In the genomic region with DNA sequence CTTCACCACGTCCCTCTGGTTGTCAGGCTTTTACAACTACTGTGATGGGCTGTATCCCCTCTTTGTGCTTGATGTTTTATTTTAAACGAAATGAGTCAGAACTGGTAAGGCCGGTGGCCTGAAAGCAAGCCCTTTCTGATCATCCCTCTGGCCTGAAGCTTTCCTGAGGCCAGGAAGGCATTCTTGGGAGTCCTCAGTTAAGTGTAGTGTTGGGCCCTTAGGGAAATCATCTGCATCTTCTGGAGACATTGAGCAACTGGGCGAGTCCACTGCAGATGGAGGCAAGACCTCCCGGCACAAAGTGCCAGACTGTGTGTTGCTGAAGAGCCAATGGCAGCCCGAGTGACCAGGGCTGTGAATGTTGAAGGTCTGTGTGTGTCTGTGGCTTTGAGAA, we compare ENCODE assay signal across 12 cellular contexts. TPM values are rescaled to one million over a fixed set of nuclear protein-coding genes. Genes with fewer than 3 reads are reported as not detected.
A peak's percentile ranks its signal among the peaks of the same experiment; 100 is the strongest.
DNase-seq lines count a peak whose midpoint lies in the region; ATAC-seq and TF ChIP-seq lines count a peak whose summit lies in the region.
"Had no signal": no experiment of that assay in that cellular context is flagged by ENCODE, and none has a peak within 500 bp of the region (broad histone marks: within the 10 kb centered on the region; RNA-seq: fewer than 3 reads in every experiment).

No MANE protein-coding gene starts in this region.

- H3K27me3 Mint-ChIP-seq in WTC11 (ENCODE audit: low read depth) = peaks cover 56% of the 10 kb centered on the region

- intact Hi-C loops in left ventricle myocardium inferior (cut with micrococcal nuclease) = no loop called here

- POLR2A ChIA-PET in WTC11 (lab: Charles Lee) = interaction anchor here (0.8 to 2.6 kb wide), 5 partner anchors 29 to 94 kb away, joined by 3 to 16 read pairs (median 4); a partner anchor contains a TSS

- H3K4me3 ChIP-seq in left ventricle myocardium inferior = peak overlapping the region; percentile 69
- H3K4me3 ChIP-seq in neuron (ENCODE audit: low read length) = peak overlapping the region; percentile 46

- peaks cover 16% of the 10 kb centered on the region for H3K36me3 Mint-ChIP-seq in WTC11

- H3K9me3 ChIP-seq in left ventricle myocardium inferior (replicated peaks) (peaks cover 4% of the 10 kb centered on the region), neuron (ENCODE audit: low read length) (peaks cover 2% of the 10 kb centered on the region)

- DNase-seq in EH (ENCODE audit: low read depth) (peak; percentile 74), WTC11 (ENCODE audit: low spot score) (no peak), left ventricle myocardium inferior (no peak), D341Med (ENCODE audit: low spot score) (no peak), Ammon's horn (ENCODE audit: low spot score) (no peak)
- DNase-seq: activated CD4-positive, CD25-positive, alpha-beta regulatory T cell; AML-193; naive thymus-derived CD4-positive, alpha-beta T cell; stimulated activated naive CD4-positive, alpha-beta T cell treated with Interleukin-2 at 50 U/mL for 16 hours had no signal

- H3K36me3 ChIP-seq in left ventricle myocardium inferior (no peaks in the 10 kb centered on the region), neuron (ENCODE audit: insufficient read depth, low read length) (no peaks in the 10 kb centered on the region)

- peaks cover 16% of the 10 kb centered on the region for H3K4me1 ChIP-seq in left ventricle myocardium inferior
- peaks cover 34% of the 10 kb centered on the region for H3K4me1 ChIP-seq in neuron (ENCODE audit: insufficient read depth, low read length)

- CTCF ChIA-PET in WTC11 (lab: Charles Lee) = interaction anchor here (0.7 to 1.8 kb wide), 8 partner anchors 22 to 194 kb away, joined by 3 to 9 read pairs (median 4); no protein-coding TSS in a partner anchor

- H3K9me3 Mint-ChIP-seq in WTC11 = peaks cover 16% of the 10 kb centered on the region

- peak; percentile 36 for ATAC-seq in WTC11
- ATAC-seq in SK-N-SH treated with all-trans-retinoic acid at 6 μM for 48 hours = no peak
- no peak for ATAC-seq in GM19328 (IDR thresholded peaks at IDR 0.05; ENCODE audit: unreplicated experiment)
- ATAC-seq: naive thymus-derived CD4-positive, alpha-beta T cell had no signal

- H3K4me1 Mint-ChIP-seq in WTC11 = peaks cover 56% of the 10 kb centered on the region

- peak overlapping the region; percentile 62 for H3K4me3 Mint-ChIP-seq in WTC11

- H3K27me3 ChIP-seq in left ventricle myocardium inferior (ENCODE audit: low read depth) (no peaks in the 10 kb centered on the region), neuron (ENCODE audit: insufficient read depth, low read length) (peaks cover 25% of the 10 kb centered on the region)

- H2AFZ ChIP-seq in neuron (ENCODE audit: low read depth, low read length) = peak overlapping the region; percentile 68

- TF ChIP-seq CTCF in WTC11 (IDR thresholded peaks at IDR 0.05) = no peak
- no peak for TF ChIP-seq CTCF in left ventricle myocardium inferior (IDR thresholded peaks at IDR 0.05; ENCODE audit: borderline replicate concordance)

- H3K27ac Mint-ChIP-seq in WTC11 = no peak overlapping the region
- H3K27ac Mint-ChIP-seq: naive thymus-derived CD4-positive, alpha-beta T cell had no signal

- peak overlapping the region; percentile 57 for H3K27ac ChIP-seq in left ventricle myocardium inferior (replicated peaks)

TF ChIP-seq in WTC11, 78 proteins besides CTCF, POLR2A, EP300 and RAD21 (continues in another document):
- TF ChIP-seq, protein P1, sequence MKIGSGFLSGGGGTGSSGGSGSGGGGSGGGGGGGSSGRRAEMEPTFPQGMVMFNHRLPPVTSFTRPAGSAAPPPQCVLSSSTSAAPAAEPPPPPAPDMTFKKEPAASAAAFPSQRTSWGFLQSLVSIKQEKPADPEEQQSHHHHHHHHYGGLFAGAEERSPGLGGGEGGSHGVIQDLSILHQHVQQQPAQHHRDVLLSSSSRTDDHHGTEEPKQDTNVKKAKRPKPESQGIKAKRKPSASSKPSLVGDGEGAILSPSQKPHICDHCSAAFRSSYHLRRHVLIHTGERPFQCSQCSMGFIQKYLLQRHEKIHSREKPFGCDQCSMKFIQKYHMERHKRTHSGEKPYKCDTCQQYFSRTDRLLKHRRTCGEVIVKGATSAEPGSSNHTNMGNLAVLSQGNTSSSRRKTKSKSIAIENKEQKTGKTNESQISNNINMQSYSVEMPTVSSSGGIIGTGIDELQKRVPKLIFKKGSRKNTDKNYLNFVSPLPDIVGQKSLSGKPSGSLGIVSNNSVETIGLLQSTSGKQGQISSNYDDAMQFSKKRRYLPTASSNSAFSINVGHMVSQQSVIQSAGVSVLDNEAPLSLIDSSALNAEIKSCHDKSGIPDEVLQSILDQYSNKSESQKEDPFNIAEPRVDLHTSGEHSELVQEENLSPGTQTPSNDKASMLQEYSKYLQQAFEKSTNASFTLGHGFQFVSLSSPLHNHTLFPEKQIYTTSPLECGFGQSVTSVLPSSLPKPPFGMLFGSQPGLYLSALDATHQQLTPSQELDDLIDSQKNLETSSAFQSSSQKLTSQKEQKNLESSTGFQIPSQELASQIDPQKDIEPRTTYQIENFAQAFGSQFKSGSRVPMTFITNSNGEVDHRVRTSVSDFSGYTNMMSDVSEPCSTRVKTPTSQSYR (CRISPR knock-in tag; IDR thresholded peaks at IDR 0.05) = no peak
- TF ChIP-seq ESRRA (CRISPR knock-in tag; IDR thresholded peaks at IDR 0.05; ENCODE audit: borderline replicate concordance) = no peak
- TF ChIP-seq, protein P2, sequence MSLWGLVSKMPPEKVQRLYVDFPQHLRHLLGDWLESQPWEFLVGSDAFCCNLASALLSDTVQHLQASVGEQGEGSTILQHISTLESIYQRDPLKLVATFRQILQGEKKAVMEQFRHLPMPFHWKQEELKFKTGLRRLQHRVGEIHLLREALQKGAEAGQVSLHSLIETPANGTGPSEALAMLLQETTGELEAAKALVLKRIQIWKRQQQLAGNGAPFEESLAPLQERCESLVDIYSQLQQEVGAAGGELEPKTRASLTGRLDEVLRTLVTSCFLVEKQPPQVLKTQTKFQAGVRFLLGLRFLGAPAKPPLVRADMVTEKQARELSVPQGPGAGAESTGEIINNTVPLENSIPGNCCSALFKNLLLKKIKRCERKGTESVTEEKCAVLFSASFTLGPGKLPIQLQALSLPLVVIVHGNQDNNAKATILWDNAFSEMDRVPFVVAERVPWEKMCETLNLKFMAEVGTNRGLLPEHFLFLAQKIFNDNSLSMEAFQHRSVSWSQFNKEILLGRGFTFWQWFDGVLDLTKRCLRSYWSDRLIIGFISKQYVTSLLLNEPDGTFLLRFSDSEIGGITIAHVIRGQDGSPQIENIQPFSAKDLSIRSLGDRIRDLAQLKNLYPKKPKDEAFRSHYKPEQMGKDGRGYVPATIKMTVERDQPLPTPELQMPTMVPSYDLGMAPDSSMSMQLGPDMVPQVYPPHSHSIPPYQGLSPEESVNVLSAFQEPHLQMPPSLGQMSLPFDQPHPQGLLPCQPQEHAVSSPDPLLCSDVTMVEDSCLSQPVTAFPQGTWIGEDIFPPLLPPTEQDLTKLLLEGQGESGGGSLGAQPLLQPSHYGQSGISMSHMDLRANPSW (CRISPR knock-in tag; conservative IDR thresholded peaks at IDR 0.05; ENCODE audit: low read depth) = no peak

TF ChIP-seq in SK-N-SH treated with all-trans-retinoic acid at 6 μM for 48 hours, 23 proteins besides CTCF, POLR2A, EP300 and RAD21:
- no peak for TF ChIP-seq ZFP3 (CRISPR knock-in tag; IDR thresholded peaks at IDR 0.05)

RNA-seq across cellular contexts. Expression of a gene that starts 33.0 kb away (rescaled TPM):
- total RNA-seq in WTC11 (2021) (76.9 to 85.4 TPM (median 79.9 TPM) in 3 replicates), left ventricle myocardium inferior (44.4 TPM)
- total RNA-seq: naive thymus-derived CD4-positive, alpha-beta T cell had no signal
